In genomic region chr1:27536767-27537166, GRCh38 we compare ENCODE assay signal across 1 cellular context.
TF ChIP-seq lines count a peak whose summit lies in the region.

No MANE protein-coding gene starts in this region.

TF ChIP-seq in HEK293, 187 proteins besides CTCF, POLR2A, EP300 and RAD21 (continued from another document and continues in another):
- TF ChIP-seq ZNF18 (tag by site-specific recombination; IDR thresholded peaks at IDR 0.05) (no peak), ZNF449 (tag by site-specific recombination; IDR thresholded peaks at IDR 0.05) (no peak), ZNF24 (tag by site-specific recombination; IDR thresholded peaks at IDR 0.05) (no peak), RBAK (tag by site-specific recombination; IDR thresholded peaks at IDR 0.05) (no peak), TRIM28 (IDR thresholded peaks at IDR 0.05; ENCODE audit: borderline replicate concordance, low read length) (no peak), FEZF1 (tag by site-specific recombination; IDR thresholded peaks at IDR 0.05) (no peak), ZNF302 (tag by site-specific recombination; IDR thresholded peaks at IDR 0.05; ENCODE audit: low read depth) (no peak), ZNF266 (tag by site-specific recombination; IDR thresholded peaks at IDR 0.05; ENCODE audit: low read depth) (no peak), GLI2 (tag by site-specific recombination; IDR thresholded peaks at IDR 0.05; ENCODE audit: borderline replicate concordance, low read depth) (no peak), ZNF585B (tag by site-specific recombination; IDR thresholded peaks at IDR 0.05) (no peak), ZNF366 (tag by site-specific recombination; conservative IDR thresholded peaks at IDR 0.05) (no peak), TSHZ1 (tag by site-specific recombination; IDR thresholded peaks at IDR 0.05; ENCODE audit: borderline replicate concordance) (no peak), ZNF341 (tag by site-specific recombination; IDR thresholded peaks at IDR 0.05; ENCODE audit: low read depth) (peak; percentile 39; the same call in 1 of the 2 replicates), ZNF571 (tag by site-specific recombination; IDR thresholded peaks at IDR 0.05) (no peak), ZNF639 (tag by site-specific recombination; IDR thresholded peaks at IDR 0.05) (no peak), ZSCAN16 (tag by site-specific recombination; IDR thresholded peaks at IDR 0.05) (no peak), OVOL3 (tag by site-specific recombination; IDR thresholded peaks at IDR 0.05) (no peak), ZNF19 (tag by site-specific recombination; IDR thresholded peaks at IDR 0.05; ENCODE audit: low read depth) (no peak), ZNF623 (tag by site-specific recombination; IDR thresholded peaks at IDR 0.05) (no peak), TCF7L2 (IDR thresholded peaks at IDR 0.05; ENCODE audit: borderline replicate concordance, low read depth, low read length) (no peak), ZNF398 (tag by site-specific recombination; IDR thresholded peaks at IDR 0.05) (peak; percentile 90), ZNF664 (tag by site-specific recombination; IDR thresholded peaks at IDR 0.05) (no peak), ZBTB1 (tag by site-specific recombination; IDR thresholded peaks at IDR 0.05) (no peak), ZNF350 (tag by site-specific recombination; IDR thresholded peaks at IDR 0.05) (no peak), PRDM10 (tag by site-specific recombination; IDR thresholded peaks at IDR 0.05) (peak; percentile 72), ZNF416 (tag by site-specific recombination; IDR thresholded peaks at IDR 0.05) (no peak), ZNF133 (tag by site-specific recombination; IDR thresholded peaks at IDR 0.05) (no peak), ZBTB7A (tag by site-specific recombination; IDR thresholded peaks at IDR 0.05; ENCODE audit: low read depth) (no peak), ZNF701 (tag by site-specific recombination; IDR thresholded peaks at IDR 0.05) (no peak), ZNF169 (tag by site-specific recombination; IDR thresholded peaks at IDR 0.05) (no peak), ZNF394 (tag by site-specific recombination; IDR thresholded peaks at IDR 0.05; ENCODE audit: borderline replicate concordance) (no peak), ZNF155 (tag by site-specific recombination; IDR thresholded peaks at IDR 0.05) (no peak), ZNF558 (tag by site-specific recombination; IDR thresholded peaks at IDR 0.05) (no peak), ZNF670 (tag by site-specific recombination; IDR thresholded peaks at IDR 0.05; ENCODE audit: low read depth) (no peak), ZBTB10 (tag by site-specific recombination; IDR thresholded peaks at IDR 0.05) (no peak), ZNF624 (tag by site-specific recombination; IDR thresholded peaks at IDR 0.05) (no peak)
- TF ChIP-seq, protein P1, sequence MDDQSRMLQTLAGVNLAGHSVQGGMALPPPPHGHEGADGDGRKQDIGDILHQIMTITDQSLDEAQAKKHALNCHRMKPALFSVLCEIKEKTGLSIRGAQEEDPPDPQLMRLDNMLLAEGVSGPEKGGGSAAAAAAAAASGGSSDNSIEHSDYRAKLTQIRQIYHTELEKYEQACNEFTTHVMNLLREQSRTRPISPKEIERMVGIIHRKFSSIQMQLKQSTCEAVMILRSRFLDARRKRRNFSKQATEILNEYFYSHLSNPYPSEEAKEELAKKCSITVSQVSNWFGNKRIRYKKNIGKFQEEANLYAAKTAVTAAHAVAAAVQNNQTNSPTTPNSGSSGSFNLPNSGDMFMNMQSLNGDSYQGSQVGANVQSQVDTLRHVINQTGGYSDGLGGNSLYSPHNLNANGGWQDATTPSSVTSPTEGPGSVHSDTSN (CRISPR knock-in tag; IDR thresholded peaks at IDR 0.05), result no peak
- TF ChIP-seq, protein P2, sequence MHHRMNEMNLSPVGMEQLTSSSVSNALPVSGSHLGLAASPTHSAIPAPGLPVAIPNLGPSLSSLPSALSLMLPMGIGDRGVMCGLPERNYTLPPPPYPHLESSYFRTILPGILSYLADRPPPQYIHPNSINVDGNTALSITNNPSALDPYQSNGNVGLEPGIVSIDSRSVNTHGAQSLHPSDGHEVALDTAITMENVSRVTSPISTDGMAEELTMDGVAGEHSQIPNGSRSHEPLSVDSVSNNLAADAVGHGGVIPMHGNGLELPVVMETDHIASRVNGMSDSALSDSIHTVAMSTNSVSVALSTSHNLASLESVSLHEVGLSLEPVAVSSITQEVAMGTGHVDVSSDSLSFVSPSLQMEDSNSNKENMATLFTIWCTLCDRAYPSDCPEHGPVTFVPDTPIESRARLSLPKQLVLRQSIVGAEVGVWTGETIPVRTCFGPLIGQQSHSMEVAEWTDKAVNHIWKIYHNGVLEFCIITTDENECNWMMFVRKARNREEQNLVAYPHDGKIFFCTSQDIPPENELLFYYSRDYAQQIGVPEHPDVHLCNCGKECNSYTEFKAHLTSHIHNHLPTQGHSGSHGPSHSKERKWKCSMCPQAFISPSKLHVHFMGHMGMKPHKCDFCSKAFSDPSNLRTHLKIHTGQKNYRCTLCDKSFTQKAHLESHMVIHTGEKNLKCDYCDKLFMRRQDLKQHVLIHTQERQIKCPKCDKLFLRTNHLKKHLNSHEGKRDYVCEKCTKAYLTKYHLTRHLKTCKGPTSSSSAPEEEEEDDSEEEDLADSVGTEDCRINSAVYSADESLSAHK (tag by site-specific recombination; IDR thresholded peaks at IDR 0.05), result no peak
- TF ChIP-seq, protein P3, sequence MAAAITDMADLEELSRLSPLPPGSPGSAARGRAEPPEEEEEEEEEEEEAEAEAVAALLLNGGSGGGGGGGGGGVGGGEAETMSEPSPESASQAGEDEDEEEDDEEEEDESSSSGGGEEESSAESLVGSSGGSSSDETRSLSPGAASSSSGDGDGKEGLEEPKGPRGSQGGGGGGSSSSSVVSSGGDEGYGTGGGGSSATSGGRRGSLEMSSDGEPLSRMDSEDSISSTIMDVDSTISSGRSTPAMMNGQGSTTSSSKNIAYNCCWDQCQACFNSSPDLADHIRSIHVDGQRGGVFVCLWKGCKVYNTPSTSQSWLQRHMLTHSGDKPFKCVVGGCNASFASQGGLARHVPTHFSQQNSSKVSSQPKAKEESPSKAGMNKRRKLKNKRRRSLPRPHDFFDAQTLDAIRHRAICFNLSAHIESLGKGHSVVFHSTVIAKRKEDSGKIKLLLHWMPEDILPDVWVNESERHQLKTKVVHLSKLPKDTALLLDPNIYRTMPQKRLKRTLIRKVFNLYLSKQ (tag by site-specific recombination; IDR thresholded peaks at IDR 0.05; ENCODE audit: borderline replicate concordance), result no peak
